Comparison of ENCODE assay signal across 1 cellular context in the genomic region with DNA sequence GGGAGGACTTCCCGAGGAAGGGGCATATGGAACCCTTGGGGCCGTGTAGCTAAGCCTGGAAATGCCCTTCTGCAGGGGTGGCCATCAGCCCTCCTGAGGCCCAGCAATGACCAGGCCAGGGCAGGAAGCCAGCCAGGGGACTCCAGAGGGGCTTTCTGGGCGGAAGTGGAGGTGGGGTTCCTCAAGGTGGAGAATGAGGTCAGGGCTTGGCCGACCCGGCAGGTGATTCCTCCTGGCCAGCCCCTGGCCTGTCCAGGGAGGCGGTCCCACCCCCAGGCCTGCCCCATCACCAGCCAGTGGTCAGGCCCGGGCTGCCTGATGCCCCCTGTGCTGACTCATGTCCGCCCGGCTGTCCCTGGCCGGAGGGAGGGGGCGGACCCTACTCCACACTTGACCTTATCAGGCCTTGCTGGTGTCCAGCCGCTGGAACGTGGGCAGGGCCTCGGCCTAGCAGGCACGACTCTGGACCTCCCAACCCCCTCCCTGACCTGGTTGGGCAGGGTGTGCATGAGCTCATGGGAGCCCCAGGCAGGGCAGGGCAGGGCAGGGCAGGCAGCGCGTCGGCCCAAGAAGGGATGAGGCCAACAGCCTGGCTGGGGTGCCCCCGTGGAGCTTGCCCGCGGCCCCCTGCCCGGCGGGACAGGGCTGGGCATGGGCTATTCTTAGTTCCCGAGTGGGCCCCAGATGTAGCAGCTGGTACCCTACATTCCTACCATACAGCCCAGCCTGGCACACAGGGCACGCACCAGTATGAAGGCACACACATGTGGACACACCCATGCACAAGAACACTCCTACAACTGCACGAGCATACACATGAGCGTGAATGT.
TF ChIP-seq lines count a peak whose summit lies in the region.

No MANE protein-coding gene starts in this region.

TF ChIP-seq in HepG2, 621 proteins besides CTCF, POLR2A, EP300 and RAD21 (continued from another document and continues in another):
- TF ChIP-seq HES4 (CRISPR knock-in tag; IDR thresholded peaks at IDR 0.05; ENCODE audit: borderline replicate concordance) (no peak), SRF (IDR thresholded peaks at IDR 0.05; ENCODE audit: low read depth, low read length) (peak; percentile 79), ZBTB38 (CRISPR knock-in tag; IDR thresholded peaks at IDR 0.05) (peak; percentile 80), PPARG (CRISPR knock-in tag; conservative IDR thresholded peaks at IDR 0.05) (0 out of 2 replicates have a peak, but pooled peaks have one; percentile 25), ZNF678 (CRISPR knock-in tag; IDR thresholded peaks at IDR 0.05) (no peak), MXD4 (CRISPR knock-in tag; IDR thresholded peaks at IDR 0.05) (peak; percentile 48; the same call in 1 of the 2 replicates), ZNF614 (CRISPR knock-in tag; IDR thresholded peaks at IDR 0.05; ENCODE audit: borderline replicate concordance) (peak; percentile 42; the same call in 1 of the 2 replicates), ZSCAN25 (CRISPR knock-in tag; IDR thresholded peaks at IDR 0.05) (peak; percentile 96), KDM2A (CRISPR knock-in tag; IDR thresholded peaks at IDR 0.05; ENCODE audit: borderline replicate concordance, low read depth) (0 out of 2 replicates have a peak, but pooled peaks have one; percentile 42), IRX3 (CRISPR knock-in tag; IDR thresholded peaks at IDR 0.05; ENCODE audit: borderline replicate concordance, low read depth) (no peak), EZH2 (conservative IDR thresholded peaks at IDR 0.05; ENCODE audit: low read depth, low read length) (no peak), PHF8 (CRISPR knock-in tag; IDR thresholded peaks at IDR 0.05) (no peak; the same call in none of the 2 replicates), IKZF1 (IDR thresholded peaks at IDR 0.05) (no peak), ZMAT3 (CRISPR knock-in tag; conservative IDR thresholded peaks at IDR 0.05) (peak; percentile 86), FOXA1 (IDR thresholded peaks at IDR 0.05) (no peak), FOXA1 (CRISPR knock-in tag; IDR thresholded peaks at IDR 0.05) (peak; percentile 31; the same call in 1 of the 2 replicates), ZFP37 (CRISPR knock-in tag; IDR thresholded peaks at IDR 0.05; ENCODE audit: borderline replicate concordance) (0 out of 2 replicates have a peak, but pooled peaks have one; percentile 64), SOX13 (IDR thresholded peaks at IDR 0.05) (no peak), SOX13 (CRISPR knock-in tag; conservative IDR thresholded peaks at IDR 0.05 in 1 of 2, IDR thresholded peaks at IDR 0.05 in 1 of 2) (peak in 1 of 2 experiments; percentile 67; a peak in 2 of 4 replicates), NPAS2 (CRISPR knock-in tag; IDR thresholded peaks at IDR 0.05; ENCODE audit: borderline replicate concordance) (no peak), ZNF761 (CRISPR knock-in tag; conservative IDR thresholded peaks at IDR 0.05) (no peak), ZNF317 (CRISPR knock-in tag; IDR thresholded peaks at IDR 0.05) (peak; percentile 71), DR1 (CRISPR knock-in tag; IDR thresholded peaks at IDR 0.05) (no peak), SRSF4 (IDR thresholded peaks at IDR 0.05; ENCODE audit: low read depth, low read length, poor library complexity, severe bottlenecking) (no peak)
- TF ChIP-seq, protein P1, sequence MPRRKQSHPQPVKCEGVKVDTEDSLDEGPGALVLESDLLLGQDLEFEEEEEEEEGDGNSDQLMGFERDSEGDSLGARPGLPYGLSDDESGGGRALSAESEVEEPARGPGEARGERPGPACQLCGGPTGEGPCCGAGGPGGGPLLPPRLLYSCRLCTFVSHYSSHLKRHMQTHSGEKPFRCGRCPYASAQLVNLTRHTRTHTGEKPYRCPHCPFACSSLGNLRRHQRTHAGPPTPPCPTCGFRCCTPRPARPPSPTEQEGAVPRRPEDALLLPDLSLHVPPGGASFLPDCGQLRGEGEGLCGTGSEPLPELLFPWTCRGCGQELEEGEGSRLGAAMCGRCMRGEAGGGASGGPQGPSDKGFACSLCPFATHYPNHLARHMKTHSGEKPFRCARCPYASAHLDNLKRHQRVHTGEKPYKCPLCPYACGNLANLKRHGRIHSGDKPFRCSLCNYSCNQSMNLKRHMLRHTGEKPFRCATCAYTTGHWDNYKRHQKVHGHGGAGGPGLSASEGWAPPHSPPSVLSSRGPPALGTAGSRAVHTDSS (CRISPR knock-in tag; conservative IDR thresholded peaks at IDR 0.05) = no peak
- TF ChIP-seq, protein P2, sequence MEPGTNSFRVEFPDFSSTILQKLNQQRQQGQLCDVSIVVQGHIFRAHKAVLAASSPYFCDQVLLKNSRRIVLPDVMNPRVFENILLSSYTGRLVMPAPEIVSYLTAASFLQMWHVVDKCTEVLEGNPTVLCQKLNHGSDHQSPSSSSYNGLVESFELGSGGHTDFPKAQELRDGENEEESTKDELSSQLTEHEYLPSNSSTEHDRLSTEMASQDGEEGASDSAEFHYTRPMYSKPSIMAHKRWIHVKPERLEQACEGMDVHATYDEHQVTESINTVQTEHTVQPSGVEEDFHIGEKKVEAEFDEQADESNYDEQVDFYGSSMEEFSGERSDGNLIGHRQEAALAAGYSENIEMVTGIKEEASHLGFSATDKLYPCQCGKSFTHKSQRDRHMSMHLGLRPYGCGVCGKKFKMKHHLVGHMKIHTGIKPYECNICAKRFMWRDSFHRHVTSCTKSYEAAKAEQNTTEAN (CRISPR knock-in tag; conservative IDR thresholded peaks at IDR 0.05) = peak; percentile 92
- TF ChIP-seq, protein P3, sequence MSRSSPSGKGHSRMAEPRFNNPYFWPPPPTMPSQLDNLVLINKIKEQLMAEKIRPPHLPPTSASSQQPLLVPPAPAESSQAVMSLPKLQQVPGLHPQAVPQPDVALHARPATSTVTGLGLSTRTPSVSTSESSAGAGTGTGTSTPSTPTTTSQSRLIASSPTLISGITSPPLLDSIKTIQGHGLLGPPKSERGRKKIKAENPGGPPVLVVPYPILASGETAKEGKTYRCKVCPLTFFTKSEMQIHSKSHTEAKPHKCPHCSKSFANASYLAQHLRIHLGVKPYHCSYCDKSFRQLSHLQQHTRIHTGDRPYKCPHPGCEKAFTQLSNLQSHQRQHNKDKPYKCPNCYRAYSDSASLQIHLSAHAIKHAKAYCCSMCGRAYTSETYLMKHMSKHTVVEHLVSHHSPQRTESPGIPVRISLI (CRISPR knock-in tag; IDR thresholded peaks at IDR 0.05; ENCODE audit: borderline replicate concordance) = peak; percentile 42; the same call in 1 of the 2 replicates
- TF ChIP-seq, protein P4, sequence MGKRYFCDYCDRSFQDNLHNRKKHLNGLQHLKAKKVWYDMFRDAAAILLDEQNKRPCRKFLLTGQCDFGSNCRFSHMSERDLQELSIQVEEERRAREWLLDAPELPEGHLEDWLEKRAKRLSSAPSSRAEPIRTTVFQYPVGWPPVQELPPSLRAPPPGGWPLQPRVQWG (CRISPR knock-in tag; IDR thresholded peaks at IDR 0.05; ENCODE audit: borderline replicate concordance, low read depth) = no peak
- TF ChIP-seq, protein P5, sequence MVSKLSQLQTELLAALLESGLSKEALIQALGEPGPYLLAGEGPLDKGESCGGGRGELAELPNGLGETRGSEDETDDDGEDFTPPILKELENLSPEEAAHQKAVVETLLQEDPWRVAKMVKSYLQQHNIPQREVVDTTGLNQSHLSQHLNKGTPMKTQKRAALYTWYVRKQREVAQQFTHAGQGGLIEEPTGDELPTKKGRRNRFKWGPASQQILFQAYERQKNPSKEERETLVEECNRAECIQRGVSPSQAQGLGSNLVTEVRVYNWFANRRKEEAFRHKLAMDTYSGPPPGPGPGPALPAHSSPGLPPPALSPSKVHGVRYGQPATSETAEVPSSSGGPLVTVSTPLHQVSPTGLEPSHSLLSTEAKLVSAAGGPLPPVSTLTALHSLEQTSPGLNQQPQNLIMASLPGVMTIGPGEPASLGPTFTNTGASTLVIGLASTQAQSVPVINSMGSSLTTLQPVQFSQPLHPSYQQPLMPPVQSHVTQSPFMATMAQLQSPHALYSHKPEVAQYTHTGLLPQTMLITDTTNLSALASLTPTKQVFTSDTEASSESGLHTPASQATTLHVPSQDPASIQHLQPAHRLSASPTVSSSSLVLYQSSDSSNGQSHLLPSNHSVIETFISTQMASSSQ (IDR thresholded peaks at IDR 0.05; ENCODE audit: low read depth) = peak; percentile 15; the same call in 1 of the 2 replicates
- TF ChIP-seq, protein P5 (CRISPR knock-in tag; IDR thresholded peaks at IDR 0.05; ENCODE audit: borderline replicate concordance) = peak; percentile 67; the same call in 1 of the 2 replicates
- TF ChIP-seq, protein P6, sequence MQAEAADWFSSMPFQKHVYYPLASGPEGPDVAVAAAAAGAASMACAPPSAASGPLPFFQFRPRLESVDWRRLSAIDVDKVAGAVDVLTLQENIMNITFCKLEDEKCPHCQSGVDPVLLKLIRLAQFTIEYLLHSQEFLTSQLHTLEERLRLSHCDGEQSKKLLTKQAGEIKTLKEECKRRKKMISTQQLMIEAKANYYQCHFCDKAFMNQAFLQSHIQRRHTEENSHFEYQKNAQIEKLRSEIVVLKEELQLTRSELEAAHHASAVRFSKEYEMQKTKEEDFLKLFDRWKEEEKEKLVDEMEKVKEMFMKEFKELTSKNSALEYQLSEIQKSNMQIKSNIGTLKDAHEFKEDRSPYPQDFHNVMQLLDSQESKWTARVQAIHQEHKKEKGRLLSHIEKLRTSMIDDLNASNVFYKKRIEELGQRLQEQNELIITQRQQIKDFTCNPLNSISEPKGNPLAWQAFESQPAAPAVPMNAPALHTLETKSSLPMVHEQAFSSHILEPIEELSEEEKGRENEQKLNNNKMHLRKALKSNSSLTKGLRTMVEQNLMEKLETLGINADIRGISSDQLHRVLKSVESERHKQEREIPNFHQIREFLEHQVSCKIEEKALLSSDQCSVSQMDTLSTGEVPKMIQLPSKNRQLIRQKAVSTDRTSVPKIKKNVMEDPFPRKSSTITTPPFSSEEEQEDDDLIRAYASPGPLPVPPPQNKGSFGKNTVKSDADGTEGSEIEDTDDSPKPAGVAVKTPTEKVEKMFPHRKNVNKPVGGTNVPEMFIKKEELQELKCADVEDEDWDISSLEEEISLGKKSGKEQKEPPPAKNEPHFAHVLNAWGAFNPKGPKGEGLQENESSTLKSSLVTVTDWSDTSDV (CRISPR knock-in tag; IDR thresholded peaks at IDR 0.05) = no peak
- TF ChIP-seq, protein P7, sequence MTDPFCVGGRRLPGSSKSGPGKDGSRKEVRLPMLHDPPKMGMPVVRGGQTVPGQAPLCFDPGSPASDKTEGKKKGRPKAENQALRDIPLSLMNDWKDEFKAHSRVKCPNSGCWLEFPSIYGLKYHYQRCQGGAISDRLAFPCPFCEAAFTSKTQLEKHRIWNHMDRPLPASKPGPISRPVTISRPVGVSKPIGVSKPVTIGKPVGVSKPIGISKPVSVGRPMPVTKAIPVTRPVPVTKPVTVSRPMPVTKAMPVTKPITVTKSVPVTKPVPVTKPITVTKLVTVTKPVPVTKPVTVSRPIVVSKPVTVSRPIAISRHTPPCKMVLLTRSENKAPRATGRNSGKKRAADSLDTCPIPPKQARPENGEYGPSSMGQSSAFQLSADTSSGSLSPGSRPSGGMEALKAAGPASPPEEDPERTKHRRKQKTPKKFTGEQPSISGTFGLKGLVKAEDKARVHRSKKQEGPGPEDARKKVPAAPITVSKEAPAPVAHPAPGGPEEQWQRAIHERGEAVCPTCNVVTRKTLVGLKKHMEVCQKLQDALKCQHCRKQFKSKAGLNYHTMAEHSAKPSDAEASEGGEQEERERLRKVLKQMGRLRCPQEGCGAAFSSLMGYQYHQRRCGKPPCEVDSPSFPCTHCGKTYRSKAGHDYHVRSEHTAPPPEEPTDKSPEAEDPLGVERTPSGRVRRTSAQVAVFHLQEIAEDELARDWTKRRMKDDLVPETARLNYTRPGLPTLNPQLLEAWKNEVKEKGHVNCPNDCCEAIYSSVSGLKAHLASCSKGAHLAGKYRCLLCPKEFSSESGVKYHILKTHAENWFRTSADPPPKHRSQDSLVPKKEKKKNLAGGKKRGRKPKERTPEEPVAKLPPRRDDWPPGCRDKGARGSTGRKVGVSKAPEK (CRISPR knock-in tag; IDR thresholded peaks at IDR 0.05; ENCODE audit: borderline replicate concordance) = no peak
- TF ChIP-seq, protein P8, sequence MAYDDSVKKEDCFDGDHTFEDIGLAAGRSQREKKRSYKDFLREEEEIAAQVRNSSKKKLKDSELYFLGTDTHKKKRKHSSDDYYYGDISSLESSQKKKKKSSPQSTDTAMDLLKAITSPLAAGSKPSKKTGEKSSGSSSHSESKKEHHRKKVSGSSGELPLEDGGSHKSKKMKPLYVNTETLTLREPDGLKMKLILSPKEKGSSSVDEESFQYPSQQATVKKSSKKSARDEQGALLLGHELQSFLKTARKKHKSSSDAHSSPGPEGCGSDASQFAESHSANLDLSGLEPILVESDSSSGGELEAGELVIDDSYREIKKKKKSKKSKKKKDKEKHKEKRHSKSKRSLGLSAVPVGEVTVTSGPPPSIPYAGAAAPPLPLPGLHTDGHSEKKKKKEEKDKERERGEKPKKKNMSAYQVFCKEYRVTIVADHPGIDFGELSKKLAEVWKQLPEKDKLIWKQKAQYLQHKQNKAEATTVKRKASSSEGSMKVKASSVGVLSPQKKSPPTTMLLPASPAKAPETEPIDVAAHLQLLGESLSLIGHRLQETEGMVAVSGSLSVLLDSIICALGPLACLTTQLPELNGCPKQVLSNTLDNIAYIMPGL (CRISPR knock-in tag; IDR thresholded peaks at IDR 0.05; ENCODE audit: borderline replicate concordance in 1 of 2, low read depth in 1 of 2) = peak in 1 of 2 experiments; percentile 80; a peak in 2 of 4 replicates
- TF ChIP-seq, protein P9, sequence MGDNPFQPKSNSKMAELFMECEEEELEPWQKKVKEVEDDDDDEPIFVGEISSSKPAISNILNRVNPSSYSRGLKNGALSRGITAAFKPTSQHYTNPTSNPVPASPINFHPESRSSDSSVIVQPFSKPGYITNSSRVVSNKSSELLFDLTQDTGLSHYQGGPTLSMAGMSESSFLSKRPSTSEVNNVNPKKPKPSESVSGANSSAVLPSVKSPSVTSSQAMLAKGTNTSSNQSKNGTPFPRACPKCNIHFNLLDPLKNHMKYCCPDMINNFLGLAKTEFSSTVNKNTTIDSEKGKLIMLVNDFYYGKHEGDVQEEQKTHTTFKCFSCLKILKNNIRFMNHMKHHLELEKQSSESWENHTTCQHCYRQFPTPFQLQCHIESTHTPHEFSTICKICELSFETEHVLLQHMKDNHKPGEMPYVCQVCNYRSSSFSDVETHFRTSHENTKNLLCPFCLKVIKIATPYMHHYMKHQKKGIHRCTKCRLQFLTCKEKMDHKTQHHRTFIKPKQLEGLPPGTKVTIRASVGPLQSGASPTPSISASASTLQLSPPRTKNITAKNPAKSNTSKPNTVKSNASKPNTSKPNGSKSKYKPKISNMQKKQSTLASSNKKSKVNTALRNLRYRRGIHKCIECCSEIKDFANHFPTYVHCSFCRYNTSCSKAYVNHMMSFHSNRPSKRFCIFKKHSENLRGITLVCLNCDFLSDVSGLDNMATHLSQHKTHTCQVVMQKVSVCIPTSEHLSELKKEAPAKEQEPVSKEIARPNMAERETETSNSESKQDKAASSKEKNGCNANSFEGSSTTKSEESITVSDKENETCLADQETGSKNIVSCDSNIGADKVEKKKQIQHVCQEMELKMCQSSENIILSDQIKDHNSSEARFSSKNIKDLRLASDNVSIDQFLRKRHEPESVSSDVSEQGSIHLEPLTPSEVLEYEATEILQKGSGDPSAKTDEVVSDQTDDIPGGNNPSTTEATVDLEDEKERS (CRISPR knock-in tag; IDR thresholded peaks at IDR 0.05) = peak; percentile 75; the same call in 1 of the 2 replicates
